In genomic region chr7:42097756-42098155, GRCh38 we compare ENCODE assay signal across 10 cellular contexts.
DNase-seq lines count a peak whose midpoint lies in the region; TF ChIP-seq lines count a peak whose summit lies in the region.
"Had no signal": no experiment of that assay in that cellular context is flagged by ENCODE, and none has a peak within 500 bp of the region (broad histone marks: within the 10 kb centered on the region; RNA-seq: fewer than 3 reads in every experiment).

No MANE protein-coding gene starts in this region.

- H3K79me1 ChIP-seq in H9 (ENCODE audit: insufficient read depth, low read depth, low read length, poor library complexity, severe bottlenecking): no peaks in the 10 kb centered on the region

- no peak overlapping the region for H3K27ac ChIP-seq in H9 (ENCODE audit: insufficient read length, low read depth, low read length)

- no peak overlapping the region for H3K4me3 ChIP-seq in skeletal muscle cell (ENCODE audit: low read depth, low read length)

- H3K18ac ChIP-seq in H9 (ENCODE audit: insufficient read length, low read depth, low read length): no peak overlapping the region

- H4K5ac ChIP-seq in H9 (ENCODE audit: insufficient read length, low read depth, low read length): no peak overlapping the region

- H3K4me2 ChIP-seq in H9 (ENCODE audit: insufficient read depth, insufficient read length, low read length): no peak overlapping the region

- DNase-seq in H9 (no peak), RPMI8226 (peak; percentile 32), fibroblast of peridontal ligament (ENCODE audit: extremely low read depth) (peak; percentile 86), skeletal muscle cell (ENCODE audit: low read depth) (peak; percentile 88), putamen (ENCODE audit: low spot score) (no peak), NOMO-1 (lab: John Stamatoyannopoulos, UW; ENCODE audit: unreplicated experiment in 2 of 2) (no peak), NCI-H187 treated with DMSO at 0.1 percent for 48 hours (lab: John Stamatoyannopoulos, UW) (no peak)
- DNase-seq in activated CD8-positive, alpha-beta memory T cell treated with anti-CD3 and anti-CD28 coated beads, Interleukin-2, amount 50 U/mL, for 48 hours: no peak
- DNase-seq: activated CD4-positive, alpha-beta T cell treated with anti-CD3 and anti-CD28 coated beads for 1 hour; NCI-H1436 had no signal

- no peaks in the 10 kb centered on the region for H3K9me3 ChIP-seq in H9 (ENCODE audit: control insufficient read depth, low read depth, low read length)

- H3K23me2 ChIP-seq in H9 (ENCODE audit: insufficient read length, low read depth, low read length, poor library complexity, severe bottlenecking): no peaks in the 10 kb centered on the region

- peak; percentile 42 for TF ChIP-seq CTCF in H9 (conservative IDR thresholded peaks at IDR 0.05)

- H2BK20ac ChIP-seq in H9 (ENCODE audit: low read depth, low read length, poor library complexity, severe bottlenecking): no peak overlapping the region

- no peaks in the 10 kb centered on the region for H4K20me1 ChIP-seq in H9 (ENCODE audit: control insufficient read depth, insufficient read depth, insufficient read length)

- H3K79me2 ChIP-seq in H9 (ENCODE audit: insufficient read depth, low read length): no peaks in the 10 kb centered on the region

- H3K27ac Mint-ChIP-seq in H9: no peak overlapping the region

- peaks cover 35% of the 10 kb centered on the region for H3K27me3 ChIP-seq in H9 (ENCODE audit: insufficient read depth, low read length)

- H3K36me3 Mint-ChIP-seq in H9 (ENCODE audit: insufficient read depth in 1 of 3, low read depth in 3 of 3): peaks cover 7 to 13% (median 13%) of the 10 kb centered on the region in 3 experiments

- no peaks in the 10 kb centered on the region for H3K4me1 ChIP-seq in H9 (ENCODE audit: insufficient read depth, low read length)

- no peak overlapping the region for H2BK120ac ChIP-seq in H9 (ENCODE audit: low read depth, low read length, poor library complexity, severe bottlenecking)

- no peak overlapping the region for H3K9ac ChIP-seq in H9 (ENCODE audit: extremely low read depth, insufficient read length, low read length)

- H3K27me3 Mint-ChIP-seq in H9 (ENCODE audit: low read depth): peaks cover 36% of the 10 kb centered on the region

- no peak overlapping the region for H3K4ac ChIP-seq in H9 (ENCODE audit: low read depth, low read length)

- H2BK15ac ChIP-seq in H9 (ENCODE audit: low read depth, low read length): no peak overlapping the region

- no peak overlapping the region for H3K56ac ChIP-seq in H9 (ENCODE audit: insufficient read length, low read depth, low read length)

- H2AK5ac ChIP-seq in H9 (ENCODE audit: insufficient read length, low read length): no peak overlapping the region

- H4K91ac ChIP-seq in H9 (ENCODE audit: insufficient read length, low read depth, low read length): no peak overlapping the region

- no peak overlapping the region; the same call in 1 of the 2 replicates for H3K14ac ChIP-seq in H9 (ENCODE audit: insufficient read depth, low read length)

- peaks cover 2 to 6% of the 10 kb centered on the region in 2 experiments; a peak in 2 of 5 replicates for H3K9me3 Mint-ChIP-seq in H9

- H2BK12ac ChIP-seq in H9 (ENCODE audit: insufficient read length, low read depth, low read length): no peak overlapping the region

- H3K4me3 Mint-ChIP-seq in H9: no peak overlapping the region

- H4K8ac ChIP-seq in H9 (replicated peaks; ENCODE audit: insufficient read length, low read depth, low read length): no peak overlapping the region

- no peak overlapping the region for H2BK5ac ChIP-seq in H9 (ENCODE audit: insufficient read length, low read length)

- no peak overlapping the region for H3K23ac ChIP-seq in H9 (ENCODE audit: insufficient read length, low read depth, low read length)

- H2AFZ ChIP-seq in H9 (ENCODE audit: low read length): no peak overlapping the region

- WGBS in H9 (ENCODE audit: extremely low coverage, insufficient read length, low lambda C conversion rate): no CpG with 5 or more reads among the region's 5 CpGs

- H3T11ph ChIP-seq in H9 (ENCODE audit: low read length): no peak overlapping the region

- H3K4me1 Mint-ChIP-seq in H9: peaks cover 32 to 33% of the 10 kb centered on the region in 2 experiments

Comparison
In these comparisons a context has a peak if more than half of its experiments do, and no peak if none do; other contexts are left out.
1. DNase-seq: peak in RPMI8226 (single experiment), fibroblast of peridontal ligament (single experiment) and skeletal muscle cell (single experiment); none in H9 (single experiment), activated CD8-positive, alpha-beta memory T cell treated with anti-CD3 and anti-CD28 coated beads, Interleukin-2, amount 50 U/mL, for 48 hours (single experiment), putamen (single experiment), NOMO-1 (0 of 2) and NCI-H187 treated with DMSO at 0.1 percent for 48 hours (single experiment).